ENCODE assay signal across 6 cellular contexts in genomic region chr1:75575837-75576236, GRCh38. TPM values are rescaled to one million over a fixed set of nuclear protein-coding genes. Genes with fewer than 3 reads are reported as not detected.
"Had no signal": no experiment of that assay in that cellular context is flagged by ENCODE, and none has a peak within 500 bp of the region (broad histone marks: within the 10 kb centered on the region; RNA-seq: fewer than 3 reads in every experiment).

No MANE protein-coding gene starts in this region.

- H3K4me3 Mint-ChIP-seq: IgD-negative memory B cell had no signal

- DNase-seq: IMR-90, KBM-7 had no signal

- H3K27ac ChIP-seq: HL-60 had no signal

- H3K27ac Mint-ChIP-seq: IgD-negative memory B cell had no signal

- H3K4me3 ChIP-seq: K562 had no signal

- H3K9me3 Mint-ChIP-seq: IgD-negative memory B cell had no signal

- ATAC-seq: HepG2, K562 had no signal

RNA-seq across cellular contexts. Expression of gene SLC44A5, which starts 35.1 kb away (rescaled TPM):
- polyA plus RNA-seq: IMR-90 had no signal
